ENCODE assay signal across 12 cellular contexts in genomic region chr18:46719388-46719787, GRCh38. TPM values are rescaled to one million over a fixed set of nuclear protein-coding genes. Genes with fewer than 3 reads are reported as not detected.
"Had no signal": no experiment of that assay in that cellular context is flagged by ENCODE, and none has a peak within 500 bp of the region (broad histone marks: within the 10 kb centered on the region; RNA-seq: fewer than 3 reads in every experiment).

No MANE protein-coding gene starts in this region.

- H3K9me3 ChIP-seq: ascending aorta had no signal

- DNase-seq: activated CD4-positive, alpha-beta T cell treated with anti-CD3 and anti-CD28 coated beads for 48 hours; activated CD8-positive, alpha-beta memory T cell treated with anti-CD3 and anti-CD28 coated beads, Interleukin-2, amount 50 U/mL, for 48 hours; activated CD8-positive, alpha-beta T cell treated with anti-CD3 and anti-CD28 coated beads, Interleukin-2, amount 10 ng/mL, durations not matched to agents 7 days and 5 days; activated naive CD4-positive, alpha-beta T cell; effector CD4-positive, alpha-beta T cell; left colon had no signal

- H3K4me3 Mint-ChIP-seq: activated CD8-positive, alpha-beta T cell treated with anti-CD3 and anti-CD28 coated beads, Interleukin-2, amount 10 ng/mL, durations not matched to agents 7 days and 5 days; activated T-helper 1 cell treated with anti-CD3 and anti-CD28 coated beads, Interleukin-12 subunit alpha, Interleukin-12 subunit beta, Interleukin-2, Interleukin-4 antibody, amounts not matched to agents 30 ng/mL and 10 ng/mL and 1 ng/mL, durations not matched to agents 14 hours and 24 hours and 36 hours; natural killer cell treated with Interleukin-12 subunit alpha and Interleukin-12 subunit beta and Interleukin-15 and Interleukin-18, amount 100 ng/mL, for 72 hours; T-helper 1 cell treated with Interleukin-12 subunit alpha and Interleukin-12 subunit beta and Interleukin-4 antibody, amounts not matched to agents 30 μg/mL and 1 μg/mL, for 36 hours had no signal

- H3K36me3 ChIP-seq: ascending aorta had no signal

- H3K27ac Mint-ChIP-seq: activated CD8-positive, alpha-beta T cell treated with anti-CD3 and anti-CD28 coated beads, Interleukin-2, amount 10 ng/mL, durations not matched to agents 7 days and 5 days; activated T-helper 1 cell treated with anti-CD3 and anti-CD28 coated beads, Interleukin-12 subunit alpha, Interleukin-12 subunit beta, Interleukin-2, Interleukin-4 antibody, amounts not matched to agents 30 ng/mL and 10 ng/mL and 1 ng/mL, durations not matched to agents 14 hours and 24 hours and 36 hours; natural killer cell treated with Interleukin-12 subunit alpha and Interleukin-12 subunit beta and Interleukin-15 and Interleukin-18, amount 100 ng/mL, for 72 hours; T-helper 1 cell treated with Interleukin-12 subunit alpha and Interleukin-12 subunit beta and Interleukin-4 antibody, amounts not matched to agents 30 μg/mL and 1 μg/mL, for 36 hours had no signal

- H3K9me3 Mint-ChIP-seq: activated T-helper 1 cell treated with anti-CD3 and anti-CD28 coated beads, Interleukin-12 subunit alpha, Interleukin-12 subunit beta, Interleukin-2, Interleukin-4 antibody, amounts not matched to agents 30 ng/mL and 10 ng/mL and 1 ng/mL, durations not matched to agents 14 hours and 24 hours and 36 hours; natural killer cell treated with Interleukin-12 subunit alpha and Interleukin-12 subunit beta and Interleukin-15 and Interleukin-18, amount 100 ng/mL, for 72 hours; T-helper 1 cell treated with Interleukin-12 subunit alpha and Interleukin-12 subunit beta and Interleukin-4 antibody, amounts not matched to agents 30 μg/mL and 1 μg/mL, for 36 hours had no signal

- H3K4me1 ChIP-seq: ascending aorta had no signal

- H3K27me3 ChIP-seq: ascending aorta had no signal

- H3K36me3 Mint-ChIP-seq: natural killer cell treated with Interleukin-12 subunit alpha and Interleukin-12 subunit beta and Interleukin-15 and Interleukin-18, amount 100 ng/mL, for 72 hours had no signal

- H3K4me3 ChIP-seq: ascending aorta had no signal

- H3K27ac ChIP-seq: ascending aorta, epithelial cell of prostate had no signal

- ATAC-seq: activated CD8-positive, alpha-beta T cell treated with anti-CD3 and anti-CD28 coated beads, Interleukin-2, amount 10 ng/mL, durations not matched to agents 7 days and 5 days; left colon; natural killer cell treated with Interleukin-12 subunit alpha and Interleukin-12 subunit beta and Interleukin-15 and Interleukin-18, amount 100 ng/mL, for 72 hours had no signal

RNA-seq across cellular contexts. Expression of gene ST8SIA5, which starts 37.5 kb away (rescaled TPM):
- total RNA-seq: activated CD8-positive, alpha-beta T cell treated with anti-CD3 and anti-CD28 coated beads, Interleukin-2, amount 10 ng/mL, durations not matched to agents 7 days and 5 days; activated T-helper 1 cell treated with anti-CD3 and anti-CD28 coated beads, Interleukin-12 subunit alpha, Interleukin-12 subunit beta, Interleukin-2, Interleukin-4 antibody, amounts not matched to agents 30 ng/mL and 10 ng/mL and 1 ng/mL, durations not matched to agents 14 hours and 24 hours and 36 hours; lung microvascular endothelial cell had no signal
